In genomic region chr9:36137392-36138004, GRCh38 we compare ENCODE assay signal across 8 cellular contexts. TPM values are rescaled to one million over a fixed set of nuclear protein-coding genes. Genes with fewer than 3 reads are reported as not detected.
DNase-seq lines count a peak whose midpoint lies in the region; ATAC-seq and TF ChIP-seq lines count a peak whose summit lies in the region.

No MANE protein-coding gene starts in this region.

- no peak overlapping the region for H3K9ac ChIP-seq in parathyroid adenoma

- H3K27me3 ChIP-seq in SJCRH30 (no peaks in the 10 kb centered on the region), parathyroid adenoma (ENCODE audit: control insufficient read depth, insufficient read depth, low read length) (no peaks in the 10 kb centered on the region)

- no peak overlapping the region; the same call in 1 of the 2 replicates for H3K27ac ChIP-seq in SJCRH30
- no peak overlapping the region for H3K27ac ChIP-seq in parathyroid adenoma

- H3K9me3 ChIP-seq in SJCRH30 (replicated peaks) (no peaks in the 10 kb centered on the region), parathyroid adenoma (ENCODE audit: control insufficient read depth, low read length) (no peaks in the 10 kb centered on the region)

- no peak for ATAC-seq in HG02571 (IDR thresholded peaks at IDR 0.05; ENCODE audit: unreplicated experiment)

- H3K4me3 ChIP-seq in SJCRH30 (peak overlapping the region; percentile 75), fibroblast of villous mesenchyme (ENCODE audit: low read depth, low read length) (peak overlapping the region; percentile 77), parathyroid adenoma (ENCODE audit: low read depth, low read length) (peak overlapping the region; percentile 66)

- 0 out of 2 replicates have a peak, but pooled peaks cover 3% of the 10 kb centered on the region for H3K4me1 ChIP-seq in SJCRH30
- H3K4me1 ChIP-seq in parathyroid adenoma = no peaks in the 10 kb centered on the region

- TF ChIP-seq CTCF in fibroblast of villous mesenchyme (IDR thresholded peaks at IDR 0.05; ENCODE audit: insufficient read depth, low read depth, low read length) = no peak
- no peak for TF ChIP-seq CTCF in parathyroid adenoma (IDR thresholded peaks at IDR 0.05)

- H2AFZ ChIP-seq in parathyroid adenoma = peak overlapping the region; percentile 79

- DNase-seq in ELR (ENCODE audit: low read depth) (peak; percentile 10), SJCRH30 (peak; percentile 33 to 58), fibroblast of villous mesenchyme (ENCODE audit: low read depth) (peak; percentile 35), NCI-H1436 treated with DMSO at 0.1 percent for 48 hours (lab: John Stamatoyannopoulos, UW) (no peak), NCI-H2081 treated with DMSO at 0.1 percent for 48 hours (lab: John Stamatoyannopoulos, UW) (no peak), retina (no peak)

- H3K4me2 ChIP-seq in parathyroid adenoma (ENCODE audit: low read length) = peak overlapping the region; percentile 93

- no peaks in the 10 kb centered on the region for H3K79me2 ChIP-seq in parathyroid adenoma

- no peaks in the 10 kb centered on the region for H3K36me3 ChIP-seq in SJCRH30
- no peaks in the 10 kb centered on the region for H3K36me3 ChIP-seq in parathyroid adenoma (ENCODE audit: control insufficient read depth, insufficient read depth, low read length)

RNA-seq across cellular contexts. Expression of gene GLIPR2, which starts 1.0 kb away (rescaled TPM):
- 26.3 and 27.1 TPM in 2 replicates for total RNA-seq in SJCRH30 (2014; rRNA removed; shearing (Covaris generic))
- total RNA-seq in fibroblast of villous mesenchyme = 29.4 and 55.7 TPM in 2 replicates

RNA-seq across cellular contexts. Expression of gene CCIN, which starts 31.7 kb away (rescaled TPM):
- 0.05 and 0.24 TPM in 2 replicates for total RNA-seq in SJCRH30 (2014; rRNA removed; shearing (Covaris generic))
- 0.43 and 2.3 TPM in 2 replicates for total RNA-seq in fibroblast of villous mesenchyme

RNA-seq across cellular contexts. Expression of gene CLTA, which starts 53.2 kb away (rescaled TPM):
- 175 and 179 TPM in 2 replicates for total RNA-seq in SJCRH30 (2014; rRNA removed; shearing (Covaris generic))
- total RNA-seq in fibroblast of villous mesenchyme = 194 and 265 TPM in 2 replicates

Comparison
In these comparisons a context has a peak if more than half of its experiments do, and no peak if none do; other contexts are left out.
1. DNase-seq: peak in ELR (single experiment), SJCRH30 (2 of 2) and fibroblast of villous mesenchyme (single experiment); none in NCI-H1436 treated with DMSO at 0.1 percent for 48 hours (single experiment), NCI-H2081 treated with DMSO at 0.1 percent for 48 hours (single experiment) and retina (single experiment).
2. Peak in every context shown above with its lines, with median percentiles within 50 percentile points of each other: H3K4me3 ChIP-seq.